21 cellular contexts compared by ENCODE assay signal in the genomic region with DNA sequence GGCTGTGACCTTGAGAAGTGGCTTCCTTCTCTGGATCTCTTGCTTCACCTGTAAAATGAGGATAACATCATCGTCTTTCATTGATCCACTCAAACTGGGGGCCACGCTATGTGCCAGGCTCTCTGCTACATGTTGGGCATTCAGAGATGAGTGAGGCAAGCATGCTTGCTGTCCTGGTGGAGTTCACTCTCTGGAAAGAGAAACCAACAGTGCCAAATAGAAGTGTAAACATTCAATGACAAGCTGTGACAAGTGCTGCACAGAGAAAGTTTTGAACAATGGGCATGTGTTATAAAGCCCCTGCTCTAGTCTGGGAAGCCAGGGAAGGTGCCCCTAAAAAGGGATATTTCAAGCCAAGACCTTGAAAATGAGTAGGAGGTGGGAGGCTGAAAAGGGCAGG. TPM values are rescaled to one million over a fixed set of nuclear protein-coding genes. Genes with fewer than 3 reads are reported as not detected.
DNase-seq lines count a peak whose midpoint lies in the region; ATAC-seq and TF ChIP-seq lines count a peak whose summit lies in the region.
"Had no signal": no experiment of that assay in that cellular context is flagged by ENCODE, and none has a peak within 500 bp of the region (broad histone marks: within the 10 kb centered on the region; RNA-seq: fewer than 3 reads in every experiment).

No MANE protein-coding gene starts in this region.

- no peaks in the 10 kb centered on the region for H3K9me3 ChIP-seq in HAP-1

- DNase-seq in natural killer cell treated with Interleukin-12 subunit alpha and Interleukin-12 subunit beta and Interleukin-15 and Interleukin-18, amount 100 ng/mL, for 72 hours (ENCODE audit: low spot score): peak; percentile 15
- DNase-seq in natural killer cell (no peak), caudate nucleus (lab: John Stamatoyannopoulos, UW) (no peak), medulla oblongata (ENCODE audit: extremely low spot score) (peak; percentile 44), HAP-1 (ENCODE audit: low spot score in 2 of 2) (no peak)
- DNase-seq in stimulated activated CD4-positive, alpha-beta T cell treated with anti-CD3 and anti-CD28 coated beads, Interleukin-4, amount 100 ng/mL, for 1 hour: no peak
- no peak for DNase-seq in activated effector memory CD4-positive, alpha-beta T cell treated with Interleukin-2 at 50 U/mL for 16 hours
- DNase-seq: activated CD8-positive, alpha-beta T cell treated with anti-CD3 and anti-CD28 coated beads for 36 hours; activated gamma-delta T cell; activated T-cell treated with anti-CD3 and anti-CD28 coated beads for 4 hours; GOT3; hippocampal formation; naive B cell; NCI-H1417 treated with DMSO at 0.1 percent for 48 hours; NCI-H2107; NCI-H526 treated with DMSO at 0.1 percent for 48 hours; stimulated activated CD4-positive, alpha-beta T cell treated with anti-CD3 and anti-CD28 coated beads, Interleukin-15, amount 100 ng/mL, for 24 hours; stimulated activated CD8-positive, alpha-beta memory T cell treated with anti-CD3 and anti-CD28 coated beads, Interleukin-4, amount 100 ng/mL, for 48 hours; SW 1271 had no signal

- no peak overlapping the region for H3K27ac Mint-ChIP-seq in natural killer cell treated with Interleukin-12 subunit alpha and Interleukin-12 subunit beta and Interleukin-15 and Interleukin-18, amount 100 ng/mL, for 72 hours
- H3K27ac Mint-ChIP-seq in natural killer cell: no peak overlapping the region
- H3K27ac Mint-ChIP-seq: activated CD8-positive, alpha-beta T cell treated with anti-CD3 and anti-CD28 coated beads for 36 hours; naive B cell had no signal

- H3K27me3 Mint-ChIP-seq in natural killer cell treated with Interleukin-12 subunit alpha and Interleukin-12 subunit beta and Interleukin-15 and Interleukin-18, amount 100 ng/mL, for 72 hours: peaks cover 4 to 5% of the 10 kb centered on the region in 2 donors
- peaks cover 10 to 24% of the 10 kb centered on the region in 2 donors for H3K27me3 Mint-ChIP-seq in natural killer cell (ENCODE audit: low read depth in 2 of 2)

- in situ Hi-C loops in HAP-1 (cut with MboI; ENCODE audit: low sequenced_read_pairs): no loop called here

- H3K4me1 ChIP-seq in HAP-1: no peaks in the 10 kb centered on the region

- TF ChIP-seq CTCF in natural killer cell (IDR thresholded peaks at IDR 0.05): no peak

- intact Hi-C loops in natural killer cell (cut with micrococcal nuclease): no loop called here

- H3K36me3 ChIP-seq in HAP-1 (replicated peaks): no peaks in the 10 kb centered on the region

- no peaks in the 10 kb centered on the region for H3K4me1 Mint-ChIP-seq in natural killer cell treated with Interleukin-12 subunit alpha and Interleukin-12 subunit beta and Interleukin-15 and Interleukin-18, amount 100 ng/mL, for 72 hours (ENCODE audit: low read depth in 2 of 2)
- H3K4me1 Mint-ChIP-seq in natural killer cell: no peaks in the 10 kb centered on the region
- H3K4me1 Mint-ChIP-seq: naive B cell had no signal

- H3K27ac ChIP-seq in caudate nucleus (ENCODE audit: low read depth, low read length): peak overlapping the region; percentile 39
- H3K27ac ChIP-seq: HL-60 had no signal

- no peak overlapping the region for H3K4me3 ChIP-seq in HAP-1

- no peaks in the 10 kb centered on the region for H3K9me3 Mint-ChIP-seq in natural killer cell treated with Interleukin-12 subunit alpha and Interleukin-12 subunit beta and Interleukin-15 and Interleukin-18, amount 100 ng/mL, for 72 hours
- no peaks in the 10 kb centered on the region for H3K9me3 Mint-ChIP-seq in natural killer cell
- H3K9me3 Mint-ChIP-seq: activated CD8-positive, alpha-beta T cell treated with anti-CD3 and anti-CD28 coated beads for 36 hours; naive B cell had no signal

- ATAC-seq in natural killer cell treated with Interleukin-12 subunit alpha and Interleukin-12 subunit beta and Interleukin-15 and Interleukin-18, amount 100 ng/mL, for 72 hours: no peak
- ATAC-seq in natural killer cell (no peak), GM21619 (IDR thresholded peaks at IDR 0.05; ENCODE audit: unreplicated experiment) (no peak)
- ATAC-seq: activated CD8-positive, alpha-beta T cell treated with anti-CD3 and anti-CD28 coated beads for 36 hours had no signal

- H3K36me3 Mint-ChIP-seq in natural killer cell treated with Interleukin-12 subunit alpha and Interleukin-12 subunit beta and Interleukin-15 and Interleukin-18, amount 100 ng/mL, for 72 hours: no peaks in the 10 kb centered on the region
- H3K36me3 Mint-ChIP-seq in natural killer cell: no peaks in the 10 kb centered on the region
- H3K36me3 Mint-ChIP-seq: naive B cell had no signal

- no peak overlapping the region for H3K4me3 Mint-ChIP-seq in natural killer cell treated with Interleukin-12 subunit alpha and Interleukin-12 subunit beta and Interleukin-15 and Interleukin-18, amount 100 ng/mL, for 72 hours
- no peak overlapping the region for H3K4me3 Mint-ChIP-seq in natural killer cell
- H3K4me3 Mint-ChIP-seq: activated CD8-positive, alpha-beta T cell treated with anti-CD3 and anti-CD28 coated beads for 36 hours; naive B cell had no signal

- H3K27me3 ChIP-seq in HAP-1 (ENCODE audit: low read depth): peaks cover 7% of the 10 kb centered on the region

RNA-seq across cellular contexts. Expression of a gene that starts 50.9 kb away (rescaled TPM):
- under 1 TPM; 0.33 to 0.95 TPM for total RNA-seq in natural killer cell treated with Interleukin-12 subunit alpha and Interleukin-12 subunit beta and Interleukin-15 and Interleukin-18, amount 100 ng/mL, for 72 hours
- total RNA-seq in natural killer cell: 1 to 10 TPM in 1 of 3 donors, under 1 TPM in 1, not detected in 1; 0.23 to 1.5 TPM

Comparison
In these comparisons a context has a peak if more than half of its experiments do, and no peak if none do; other contexts are left out.
1. DNase-seq: peak in natural killer cell treated with Interleukin-12 subunit alpha and Interleukin-12 subunit beta and Interleukin-15 and Interleukin-18, amount 100 ng/mL, for 72 hours (single experiment) and medulla oblongata (single experiment); none in natural killer cell (single experiment), caudate nucleus (0 of 61), stimulated activated CD4-positive, alpha-beta T cell treated with anti-CD3 and anti-CD28 coated beads, Interleukin-4, amount 100 ng/mL, for 1 hour (single experiment), activated effector memory CD4-positive, alpha-beta T cell treated with Interleukin-2 at 50 U/mL for 16 hours (single experiment) and HAP-1 (0 of 2).